In the genomic region with DNA sequence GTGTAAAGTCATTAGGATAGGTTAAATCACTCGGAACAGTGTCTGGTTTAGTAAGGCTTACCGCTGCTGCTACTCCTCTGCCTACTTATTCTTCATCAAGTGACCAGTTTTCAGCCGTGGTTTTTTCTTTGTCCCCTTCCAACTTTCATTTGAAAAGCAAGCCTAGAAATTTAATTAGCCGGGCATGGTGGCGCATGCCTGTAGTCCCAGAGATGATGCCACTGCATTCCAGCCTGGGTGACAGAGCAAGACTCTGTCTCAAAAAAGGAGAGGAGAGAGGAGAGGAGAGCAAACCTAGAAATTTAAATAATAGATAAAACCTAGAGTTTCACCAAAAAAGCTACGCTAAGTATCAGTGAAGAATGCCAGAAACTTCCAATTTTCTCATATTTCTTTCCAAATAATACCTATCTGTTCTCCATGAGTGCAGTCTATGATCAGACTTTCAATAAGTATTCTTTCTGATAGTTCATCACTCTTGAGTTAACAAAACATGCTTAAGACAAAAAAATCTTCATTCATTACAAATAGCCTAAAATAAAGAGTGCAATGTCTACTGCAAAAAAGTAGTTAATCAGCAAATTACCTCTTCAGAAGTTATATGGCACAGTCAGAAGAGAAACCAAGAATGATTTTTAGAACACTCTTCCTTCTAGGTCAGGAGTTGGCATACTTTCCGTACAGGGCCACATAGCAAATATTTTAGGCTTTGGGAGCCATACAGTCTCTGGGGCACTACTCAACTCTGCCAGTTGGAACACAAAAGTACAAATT, we compare ENCODE assay signal across 15 cellular contexts. TPM values are rescaled to one million over a fixed set of nuclear protein-coding genes. Genes with fewer than 3 reads are reported as not detected.
DNase-seq lines count a peak whose midpoint lies in the region; ATAC-seq and TF ChIP-seq lines count a peak whose summit lies in the region.
"Had no signal": no experiment of that assay in that cellular context is flagged by ENCODE, and none has a peak within 500 bp of the region (broad histone marks: within the 10 kb centered on the region; RNA-seq: fewer than 3 reads in every experiment).

No MANE protein-coding gene starts in this region.

- H3K27me3 ChIP-seq in Caco-2 (replicated peaks; ENCODE audit: control insufficient read depth, insufficient read depth, low read length) = no peaks in the 10 kb centered on the region
- H3K27me3 ChIP-seq in foreskin keratinocyte = no peaks in the 10 kb centered on the region
- H3K27me3 ChIP-seq in prostate gland (replicated peaks; ENCODE audit: insufficient read depth) = no peaks in the 10 kb centered on the region
- H3K27me3 ChIP-seq: cardiac muscle cell had no signal

- BruUV-seq in Caco-2 (replicated peaks; lab: Mats Ljungman, UMichigan) = no TSS peak

- peak overlapping the region; percentile 92 for H3K27ac Mint-ChIP-seq in Caco-2 (ENCODE audit: unreplicated experiment)
- H3K27ac Mint-ChIP-seq in activated T-helper 17 cell treated with anti-CD3 and anti-CD28 coated beads, Interleukin-2, amount 50 U/mL, for 72 hours = peak overlapping the region; percentile 48
- H3K27ac Mint-ChIP-seq: activated CD4-positive, alpha-beta T cell treated with anti-CD3 and anti-CD28 coated beads for 36 hours had no signal

- H3K27ac ChIP-seq in foreskin keratinocyte (peak overlapping the region; percentile 96), prostate gland (peak overlapping the region; percentile 49 to 62)
- H3K27ac ChIP-seq: cardiac muscle cell had no signal

- no peaks in the 10 kb centered on the region for H3K36me3 ChIP-seq in Caco-2 (ENCODE audit: control insufficient read depth, insufficient read depth, low read length)
- H3K36me3 ChIP-seq in prostate gland = no peaks in the 10 kb centered on the region
- H3K36me3 ChIP-seq: cardiac muscle cell had no signal

- H3K36me3 Mint-ChIP-seq in Caco-2 (ENCODE audit: insufficient read depth, unreplicated experiment) = peaks cover 17% of the 10 kb centered on the region
- peaks cover 27% of the 10 kb centered on the region for H3K36me3 Mint-ChIP-seq in activated T-helper 17 cell treated with anti-CD3 and anti-CD28 coated beads, Interleukin-2, amount 50 U/mL, for 72 hours (ENCODE audit: low read depth)
- H3K36me3 Mint-ChIP-seq: activated naive CD8-positive, alpha-beta T cell had no signal

- no peak for TF ChIP-seq POLR2A in prostate gland (IDR thresholded peaks at IDR 0.05)
- no peak for TF ChIP-seq POLR2A in GM18505 (IDR thresholded peaks at IDR 0.05; ENCODE audit: borderline replicate concordance, extremely low read depth, insufficient read depth, insufficient read length)

- WGBS in prostate gland = 56% methylated on average over 7 of the region's 7 CpGs

- no peak for ATAC-seq in activated T-helper 17 cell treated with anti-CD3 and anti-CD28 coated beads, Interleukin-2, amount 50 U/mL, for 72 hours (replicated peaks)
- ATAC-seq in foreskin keratinocyte (no peak), GM18505 (IDR thresholded peaks at IDR 0.05; ENCODE audit: unreplicated experiment) (no peak)
- ATAC-seq: activated CD4-positive, alpha-beta T cell treated with anti-CD3 and anti-CD28 coated beads for 36 hours had no signal

- no peaks in the 10 kb centered on the region for H3K9me3 ChIP-seq in Caco-2
- H3K9me3 ChIP-seq in prostate gland = no peaks in the 10 kb centered on the region

- CTCF ChIA-PET in Caco-2 (lab: Charles Lee) = interaction anchor here (0.6 to 2.0 kb wide), 4 partner anchors 19 to 49 kb away, joined by 4 to 10 read pairs (median 6); no protein-coding TSS in a partner anchor

- DNase-seq in Caco-2 (no peak), foreskin keratinocyte (no peak), prostate gland (ENCODE audit: low spot score) (peak; percentile 30), D341Med (ENCODE audit: low spot score) (no peak), nucleus accumbens (lab: John Stamatoyannopoulos, UW) (no peak), NCI-H345 (lab: John Stamatoyannopoulos, UW) (no peak)
- DNase-seq: activated CD4-positive, alpha-beta T cell treated with anti-CD3 and anti-CD28 coated beads for 36 hours; COR-L47; NCI-H1048; NCI-H2107; SIG-M5 had no signal

- no peaks in the 10 kb centered on the region for H3K9me3 Mint-ChIP-seq in Caco-2 (ENCODE audit: unreplicated experiment)
- no peaks in the 10 kb centered on the region for H3K9me3 Mint-ChIP-seq in activated T-helper 17 cell treated with anti-CD3 and anti-CD28 coated beads, Interleukin-2, amount 50 U/mL, for 72 hours

- H3K4me1 Mint-ChIP-seq in Caco-2 (ENCODE audit: low read depth, unreplicated experiment) = peaks cover 29% of the 10 kb centered on the region
- H3K4me1 Mint-ChIP-seq in activated T-helper 17 cell treated with anti-CD3 and anti-CD28 coated beads, Interleukin-2, amount 50 U/mL, for 72 hours = peaks cover 37% of the 10 kb centered on the region

- POLR2A ChIA-PET in Caco-2 (lab: Charles Lee) = no interaction called here

- intact Hi-C loops in Caco-2 (cut with micrococcal nuclease; ENCODE audit: unreplicated experiment) (loop anchor here (1.0 kb wide), 1 partner anchor 33 kb away; no protein-coding TSS in a partner anchor), prostate gland (cut with DNase I) (no loop called here)

- no peak for TF ChIP-seq CTCF in Caco-2 (IDR thresholded peaks at IDR 0.05; ENCODE audit: insufficient read depth in 1 of 2, low read depth in 1 of 2, low read length in 1 of 2, severe bottlenecking in 1 of 2, unreplicated experiment in 1 of 2)
- TF ChIP-seq CTCF in foreskin keratinocyte (conservative IDR thresholded peaks at IDR 0.05) = no peak
- no peak for TF ChIP-seq CTCF in prostate gland (IDR thresholded peaks at IDR 0.05)

- H3K4me3 ChIP-seq in Caco-2 (ENCODE audit: low read depth, low read length) = no peak overlapping the region
- H3K4me3 ChIP-seq in prostate gland = no peak overlapping the region
- H3K4me3 ChIP-seq: cardiac muscle cell had no signal

- no peaks in the 10 kb centered on the region for H3K27me3 Mint-ChIP-seq in Caco-2 (ENCODE audit: insufficient read depth, unreplicated experiment)
- no peaks in the 10 kb centered on the region for H3K27me3 Mint-ChIP-seq in activated T-helper 17 cell treated with anti-CD3 and anti-CD28 coated beads, Interleukin-2, amount 50 U/mL, for 72 hours
- H3K27me3 Mint-ChIP-seq: activated CD4-positive, alpha-beta T cell treated with anti-CD3 and anti-CD28 coated beads for 36 hours; activated naive CD8-positive, alpha-beta T cell had no signal

- H3K4me1 ChIP-seq in Caco-2 (peaks cover 29% of the 10 kb centered on the region), foreskin keratinocyte (peaks cover 20% of the 10 kb centered on the region), prostate gland (replicated peaks) (no peaks in the 10 kb centered on the region)

- peak overlapping the region; percentile 64 for H3K4me3 Mint-ChIP-seq in Caco-2 (ENCODE audit: unreplicated experiment)
- H3K4me3 Mint-ChIP-seq in activated T-helper 17 cell treated with anti-CD3 and anti-CD28 coated beads, Interleukin-2, amount 50 U/mL, for 72 hours = no peak overlapping the region
- H3K4me3 Mint-ChIP-seq: activated CD4-positive, alpha-beta T cell treated with anti-CD3 and anti-CD28 coated beads for 36 hours; activated naive CD8-positive, alpha-beta T cell had no signal

RNA-seq across cellular contexts. Expression of a gene that starts 15.1 kb away (rescaled TPM):
- total RNA-seq in Caco-2 (2022) = 25.0 and 27.5 TPM in 2 replicates
- 10 to 100 TPM; 31.7 to 48.3 TPM for total RNA-seq in activated T-helper 17 cell treated with anti-CD3 and anti-CD28 coated beads, Interleukin-2, amount 50 U/mL, for 72 hours
- total RNA-seq in foreskin keratinocyte = 36.5 and 40.6 TPM in 2 replicates
- polyA plus RNA-seq in foreskin keratinocyte = 8.9 and 9.5 TPM in 2 replicates
- 10 to 100 TPM; 35.2 to 46.0 TPM for total RNA-seq in prostate gland
